ENCODE assay signal across 1 cellular context in the genomic region with DNA sequence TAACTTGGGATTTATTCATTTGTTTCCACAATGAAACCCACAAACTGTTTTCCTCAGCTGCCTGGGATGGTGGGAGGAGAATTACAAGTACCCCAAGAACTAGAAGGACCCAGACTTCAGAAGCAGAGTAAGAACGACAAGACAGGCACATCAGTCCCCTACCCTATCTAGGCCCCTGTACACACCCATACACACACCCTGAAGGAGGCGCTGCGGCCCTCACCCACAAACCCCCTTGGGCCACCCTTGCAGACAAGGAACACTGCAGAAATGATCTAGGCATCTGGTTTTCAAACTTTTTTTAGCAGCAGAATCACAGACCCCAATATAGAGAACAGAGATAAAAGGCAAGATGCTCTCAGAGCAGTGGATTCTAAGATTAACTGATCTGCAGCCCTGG.
TF ChIP-seq lines count a peak whose summit lies in the region.

No MANE protein-coding gene starts in this region.

TF ChIP-seq in WTC11, 78 proteins besides CTCF, POLR2A, EP300 and RAD21 (continued from another document):
- TF ChIP-seq, protein P1, sequence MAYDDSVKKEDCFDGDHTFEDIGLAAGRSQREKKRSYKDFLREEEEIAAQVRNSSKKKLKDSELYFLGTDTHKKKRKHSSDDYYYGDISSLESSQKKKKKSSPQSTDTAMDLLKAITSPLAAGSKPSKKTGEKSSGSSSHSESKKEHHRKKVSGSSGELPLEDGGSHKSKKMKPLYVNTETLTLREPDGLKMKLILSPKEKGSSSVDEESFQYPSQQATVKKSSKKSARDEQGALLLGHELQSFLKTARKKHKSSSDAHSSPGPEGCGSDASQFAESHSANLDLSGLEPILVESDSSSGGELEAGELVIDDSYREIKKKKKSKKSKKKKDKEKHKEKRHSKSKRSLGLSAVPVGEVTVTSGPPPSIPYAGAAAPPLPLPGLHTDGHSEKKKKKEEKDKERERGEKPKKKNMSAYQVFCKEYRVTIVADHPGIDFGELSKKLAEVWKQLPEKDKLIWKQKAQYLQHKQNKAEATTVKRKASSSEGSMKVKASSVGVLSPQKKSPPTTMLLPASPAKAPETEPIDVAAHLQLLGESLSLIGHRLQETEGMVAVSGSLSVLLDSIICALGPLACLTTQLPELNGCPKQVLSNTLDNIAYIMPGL (CRISPR knock-in tag; IDR thresholded peaks at IDR 0.05): no peak
- no peak for TF ChIP-seq NR1H2 (CRISPR knock-in tag; IDR thresholded peaks at IDR 0.05)
- TF ChIP-seq NR3C1 (CRISPR knock-in tag; conservative IDR thresholded peaks at IDR 0.05; ENCODE audit: low read depth): no peak
- TF ChIP-seq EMX1 (CRISPR knock-in tag; IDR thresholded peaks at IDR 0.05): no peak
- TF ChIP-seq, protein P2, sequence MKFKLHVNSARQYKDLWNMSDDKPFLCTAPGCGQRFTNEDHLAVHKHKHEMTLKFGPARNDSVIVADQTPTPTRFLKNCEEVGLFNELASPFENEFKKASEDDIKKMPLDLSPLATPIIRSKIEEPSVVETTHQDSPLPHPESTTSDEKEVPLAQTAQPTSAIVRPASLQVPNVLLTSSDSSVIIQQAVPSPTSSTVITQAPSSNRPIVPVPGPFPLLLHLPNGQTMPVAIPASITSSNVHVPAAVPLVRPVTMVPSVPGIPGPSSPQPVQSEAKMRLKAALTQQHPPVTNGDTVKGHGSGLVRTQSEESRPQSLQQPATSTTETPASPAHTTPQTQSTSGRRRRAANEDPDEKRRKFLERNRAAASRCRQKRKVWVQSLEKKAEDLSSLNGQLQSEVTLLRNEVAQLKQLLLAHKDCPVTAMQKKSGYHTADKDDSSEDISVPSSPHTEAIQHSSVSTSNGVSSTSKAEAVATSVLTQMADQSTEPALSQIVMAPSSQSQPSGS (CRISPR knock-in tag; IDR thresholded peaks at IDR 0.05; ENCODE audit: borderline replicate concordance, low read depth): no peak
- no peak for TF ChIP-seq JAZF1 (CRISPR knock-in tag; IDR thresholded peaks at IDR 0.05)
- no peak for TF ChIP-seq TP53 (CRISPR knock-in tag; IDR thresholded peaks at IDR 0.05)
